11 cellular contexts compared by ENCODE assay signal in the genomic region with DNA sequence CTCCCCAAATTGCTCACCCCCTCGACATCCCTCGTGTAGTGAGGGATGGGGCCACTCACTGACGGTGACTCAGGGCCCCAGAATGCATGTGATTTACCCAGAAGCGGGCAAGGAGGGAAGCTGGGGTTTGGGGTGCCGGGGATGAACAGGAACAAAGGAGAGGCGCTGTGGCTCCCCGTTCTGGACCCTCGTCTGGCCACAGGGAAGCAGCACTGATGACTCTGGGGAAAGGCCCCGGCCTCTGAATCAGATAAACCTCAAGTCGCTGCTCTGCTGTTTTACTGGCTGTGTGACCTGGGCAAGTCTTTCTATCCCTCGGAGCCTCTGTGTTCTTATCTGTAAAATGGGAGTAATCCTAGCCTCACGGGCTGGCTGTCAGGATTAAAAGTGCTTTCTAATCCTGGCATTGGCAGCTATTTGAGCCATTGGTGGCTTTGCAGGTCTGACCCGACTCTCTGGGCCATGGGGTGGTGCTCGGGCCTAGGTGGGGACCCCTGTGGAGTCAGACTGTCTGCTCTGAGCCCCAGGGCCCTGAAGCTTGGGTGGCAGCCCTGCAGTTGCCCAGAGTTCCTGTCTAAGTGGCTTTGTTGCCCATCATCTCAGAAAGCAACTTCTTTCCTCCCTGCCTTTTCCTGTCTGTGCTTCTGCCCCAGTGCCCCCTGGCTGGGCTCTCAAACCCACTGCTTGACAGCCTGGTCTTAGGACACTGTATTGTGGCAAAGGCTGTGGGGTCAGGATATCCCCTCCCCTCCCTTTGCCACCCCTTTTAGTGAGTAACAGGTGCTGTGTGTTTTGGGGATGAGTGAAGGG. TPM values are rescaled to one million over a fixed set of nuclear protein-coding genes. Genes with fewer than 3 reads are reported as not detected.
DNase-seq lines count a peak whose midpoint lies in the region; ATAC-seq and TF ChIP-seq lines count a peak whose summit lies in the region.
"Had no signal": no experiment of that assay in that cellular context is flagged by ENCODE, and none has a peak within 500 bp of the region (broad histone marks: within the 10 kb centered on the region; RNA-seq: fewer than 3 reads in every experiment).

No MANE protein-coding gene starts in this region.

- ATAC-seq in gastroesophageal sphincter (no peak), HG03378 (IDR thresholded peaks at IDR 0.05; ENCODE audit: unreplicated experiment) (no peak), HG03135 (IDR thresholded peaks at IDR 0.05; ENCODE audit: unreplicated experiment) (no peak)
- no peak for ATAC-seq in stimulated activated naive B cell treated with anti-CD40 and anti-IgM and Interleukin-4, amounts not matched to agents 10 μg/mL and 1 μg/mL and 100 μg/mL, for 72 hours (replicated peaks)

- peaks cover 36% of the 10 kb centered on the region for H3K4me1 ChIP-seq in OCI-LY3 (ENCODE audit: low read length)
- peaks cover 0 to 79% (median 7%) of the 10 kb centered on the region in 3 donors for H3K4me1 ChIP-seq in gastroesophageal sphincter

- no peaks in the 10 kb centered on the region for H3K9me3 ChIP-seq in OCI-LY3 (ENCODE audit: insufficient read depth, low read length)
- H3K9me3 ChIP-seq in gastroesophageal sphincter = no peaks in the 10 kb centered on the region

- no peak overlapping the region for H2AFZ ChIP-seq in OCI-LY3 (ENCODE audit: low read depth, low read length)

- H3K36me3 Mint-ChIP-seq in activated CD4-positive, alpha-beta memory T cell treated with anti-CD3 and anti-CD28 coated beads, Interleukin-2, amount 10 ng/mL, durations not matched to agents 7 days and 5 days (ENCODE audit: low read depth) = peaks cover 86% of the 10 kb centered on the region
- peaks cover 50 to 61% of the 10 kb centered on the region in 2 donors for H3K36me3 Mint-ChIP-seq in stimulated activated naive B cell treated with anti-CD40 and anti-IgM and Interleukin-4, amounts not matched to agents 10 μg/mL and 1 μg/mL and 100 μg/mL, for 72 hours

- peaks cover 93% of the 10 kb centered on the region for H3K79me2 ChIP-seq in OCI-LY3 (ENCODE audit: low read length)

- H3K27ac ChIP-seq in OCI-LY3 (ENCODE audit: low read length) = no peak overlapping the region
- peak overlapping the region in 3 of 4 donors; percentile 62 to 73 (median 64) for H3K27ac ChIP-seq in gastroesophageal sphincter

- H3K4me3 Mint-ChIP-seq in activated CD4-positive, alpha-beta memory T cell treated with anti-CD3 and anti-CD28 coated beads, Interleukin-2, amount 10 ng/mL, durations not matched to agents 7 days and 5 days = peak overlapping the region; percentile 100
- peak overlapping the region; percentile 5 to 50 for H3K4me3 Mint-ChIP-seq in stimulated activated naive B cell treated with anti-CD40 and anti-IgM and Interleukin-4, amounts not matched to agents 10 μg/mL and 1 μg/mL and 100 μg/mL, for 72 hours

- H3K4me1 Mint-ChIP-seq in activated CD4-positive, alpha-beta memory T cell treated with anti-CD3 and anti-CD28 coated beads, Interleukin-2, amount 10 ng/mL, durations not matched to agents 7 days and 5 days = peaks cover 87% of the 10 kb centered on the region
- H3K4me1 Mint-ChIP-seq in stimulated activated naive B cell treated with anti-CD40 and anti-IgM and Interleukin-4, amounts not matched to agents 10 μg/mL and 1 μg/mL and 100 μg/mL, for 72 hours = peaks cover 65 to 91% of the 10 kb centered on the region in 2 donors

- H3K4me3 ChIP-seq in OCI-LY3 (ENCODE audit: low read length) (no peak overlapping the region), gastroesophageal sphincter (no peak overlapping the region)

- H3K9ac ChIP-seq in OCI-LY3 (ENCODE audit: low read length) = no peak overlapping the region

- TF ChIP-seq CTCF in OCI-LY3 (IDR thresholded peaks at IDR 0.05; ENCODE audit: low read depth, low read length) (no peak), gastroesophageal sphincter (IDR thresholded peaks at IDR 0.05) (no peak)

- peak overlapping the region; percentile 100 for H3K27ac Mint-ChIP-seq in activated CD4-positive, alpha-beta memory T cell treated with anti-CD3 and anti-CD28 coated beads, Interleukin-2, amount 10 ng/mL, durations not matched to agents 7 days and 5 days
- H3K27ac Mint-ChIP-seq in stimulated activated naive B cell treated with anti-CD40 and anti-IgM and Interleukin-4, amounts not matched to agents 10 μg/mL and 1 μg/mL and 100 μg/mL, for 72 hours = peak overlapping the region; percentile 77

- WGBS in gastroesophageal sphincter (ENCODE audit: low coverage in 1 of 2), 2 donors = 97% methylated on average over 5 of the region's 14 CpGs; no CpG with 5 or more reads in 1 of the 2 donors

- no peak for TF ChIP-seq POLR2A in gastroesophageal sphincter (IDR thresholded peaks at IDR 0.05)

- peak; percentile 41 for DNase-seq in activated CD4-positive, alpha-beta memory T cell treated with anti-CD3 and anti-CD28 coated beads, Interleukin-2, amount 10 ng/mL, durations not matched to agents 7 days and 5 days
- no peak for DNase-seq in stimulated activated naive B cell treated with anti-CD40 and anti-IgM and Interleukin-4, amounts not matched to agents 10 μg/mL and 1 μg/mL and 100 μg/mL, for 72 hours
- no peak for DNase-seq in inferior parietal cortex (ENCODE audit: extremely low spot score)
- DNase-seq: DND-41, kidney glomerular epithelial cell, NCI-H1048, T1000 had no signal

- H3K27me3 Mint-ChIP-seq in activated CD4-positive, alpha-beta memory T cell treated with anti-CD3 and anti-CD28 coated beads, Interleukin-2, amount 10 ng/mL, durations not matched to agents 7 days and 5 days = no peaks in the 10 kb centered on the region
- no peaks in the 10 kb centered on the region for H3K27me3 Mint-ChIP-seq in stimulated activated naive B cell treated with anti-CD40 and anti-IgM and Interleukin-4, amounts not matched to agents 10 μg/mL and 1 μg/mL and 100 μg/mL, for 72 hours

- no peaks in the 10 kb centered on the region for H3K27me3 ChIP-seq in OCI-LY3 (ENCODE audit: low read depth, low read length)
- H3K27me3 ChIP-seq in gastroesophageal sphincter = peaks cover 49% of the 10 kb centered on the region

- H3K4me2 ChIP-seq in OCI-LY3 (ENCODE audit: low read length) = 0 out of 2 replicates have a peak overlapping the region, but pooled peaks have one; percentile 47

- POLR2A ChIA-PET in activated CD4-positive, alpha-beta memory T cell treated with anti-CD3 and anti-CD28 coated beads, Interleukin-2, amount 10 ng/mL, durations not matched to agents 7 days and 5 days (lab: Charles Lee) = interaction anchor here (1.5 to 32.1 kb wide), 6 partner anchors 0 to 262 kb away, joined by 5 to 918 read pairs (median 16); a partner anchor contains a TSS

- no peaks in the 10 kb centered on the region for H3K9me3 Mint-ChIP-seq in activated CD4-positive, alpha-beta memory T cell treated with anti-CD3 and anti-CD28 coated beads, Interleukin-2, amount 10 ng/mL, durations not matched to agents 7 days and 5 days
- H3K9me3 Mint-ChIP-seq in stimulated activated naive B cell treated with anti-CD40 and anti-IgM and Interleukin-4, amounts not matched to agents 10 μg/mL and 1 μg/mL and 100 μg/mL, for 72 hours = peaks cover 3 to 5% of the 10 kb centered on the region in 2 donors

- H3K36me3 ChIP-seq in OCI-LY3 (replicated peaks; ENCODE audit: low read depth, low read length) = peaks cover 42% of the 10 kb centered on the region
- no peaks in the 10 kb centered on the region for H3K36me3 ChIP-seq in gastroesophageal sphincter

- peaks cover 90% of the 10 kb centered on the region for H4K20me1 ChIP-seq in OCI-LY3 (ENCODE audit: insufficient read depth, low read length)

- CTCF ChIA-PET in activated CD4-positive, alpha-beta memory T cell treated with anti-CD3 and anti-CD28 coated beads, Interleukin-2, amount 10 ng/mL, durations not matched to agents 7 days and 5 days (lab: Charles Lee) = interaction anchor here (1.1 to 1.6 kb wide), 3 partner anchors 10 to 36 kb away, joined by 3 to 7 read pairs (median 3); no protein-coding TSS in a partner anchor

- no peak for TF ChIP-seq EP300 in gastroesophageal sphincter (IDR thresholded peaks at IDR 0.05)

RNA-seq across cellular contexts. Expression of a gene that starts 5.5 kb away (rescaled TPM):
- 100 to 1,000 TPM; 434 to 447 TPM for total RNA-seq in activated CD4-positive, alpha-beta memory T cell treated with anti-CD3 and anti-CD28 coated beads, Interleukin-2, amount 10 ng/mL, durations not matched to agents 7 days and 5 days
- total RNA-seq in gastroesophageal sphincter = 10 to 100 TPM; 10.9 to 34.9 (median 31.0) TPM

RNA-seq across cellular contexts. Expression of a gene that starts 57.6 kb away (rescaled TPM):
- 10 to 100 TPM; 28.1 to 31.4 TPM for total RNA-seq in activated CD4-positive, alpha-beta memory T cell treated with anti-CD3 and anti-CD28 coated beads, Interleukin-2, amount 10 ng/mL, durations not matched to agents 7 days and 5 days
- 10 to 100 TPM; 62.3 to 95.5 (median 81.5) TPM for total RNA-seq in gastroesophageal sphincter

Comparison
In these comparisons a context has a peak if more than half of its experiments do, and no peak if none do; other contexts are left out.
1. RNA of a gene that starts 5.5 kb away (total RNA-seq): 434 to 447 TPM in activated CD4-positive, alpha-beta memory T cell treated with anti-CD3 and anti-CD28 coated beads, Interleukin-2, amount 10 ng/mL, durations not matched to agents 7 days and 5 days; 10.9 to 34.9 TPM in gastroesophageal sphincter; every median in the first group is over 10 times any median in the second.